ENCODE assay signal across 23 cellular contexts in the genomic region with DNA sequence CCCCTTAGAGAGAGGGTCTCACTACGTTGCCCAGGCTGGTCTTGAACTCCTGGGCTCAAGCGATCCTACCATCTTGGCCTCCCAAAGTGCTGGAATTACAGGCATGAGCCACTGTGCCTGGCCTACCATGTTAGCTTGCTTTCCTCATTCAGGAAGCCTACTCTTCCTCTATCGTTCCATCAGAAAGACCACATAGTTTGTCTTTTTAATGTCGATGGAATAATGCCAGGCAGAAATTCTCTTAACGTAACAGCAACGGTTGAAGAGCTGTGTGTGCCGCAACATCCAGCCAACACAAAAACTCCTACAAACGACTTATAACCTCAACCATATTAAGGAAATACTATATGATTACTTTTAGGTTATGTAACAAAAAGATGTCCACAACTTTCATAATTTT. TPM values are rescaled to one million over a fixed set of nuclear protein-coding genes. Genes with fewer than 3 reads are reported as not detected.
DNase-seq lines count a peak whose midpoint lies in the region; ATAC-seq, FAIRE-seq and TF ChIP-seq lines count a peak whose summit lies in the region.
"Had no signal": no experiment of that assay in that cellular context is flagged by ENCODE, and none has a peak within 500 bp of the region (broad histone marks: within the 10 kb centered on the region; RNA-seq: fewer than 3 reads in every experiment).

No MANE protein-coding gene starts in this region.

- H2AFZ ChIP-seq in HepG2 (ENCODE audit: low read length) = no peak overlapping the region

- H3K36me3 Mint-ChIP-seq in WTC11 (peaks cover 5% of the 10 kb centered on the region), memory B cell (peaks cover 26% of the 10 kb centered on the region)
- peaks cover 50% of the 10 kb centered on the region for H3K36me3 Mint-ChIP-seq in T-helper 2 cell treated with Interferon-gamma antibody and Interleukin-4, amounts not matched to agents 5 μg/mL and 100 μg/mL, for 36 hours (ENCODE audit: low read depth)

- H3K9me3 ChIP-seq in HepG2 (ENCODE audit: low read length) = no peaks in the 10 kb centered on the region
- H3K9me3 ChIP-seq in right lobe of liver = no peaks in the 10 kb centered on the region
- no peaks in the 10 kb centered on the region for H3K9me3 ChIP-seq in subcutaneous abdominal adipose tissue (ENCODE audit: control insufficient read depth in 5 of 5, low read length in 5 of 5)
- H3K9me3 ChIP-seq: BE2C; BLaER1 treated with 17β-estradiol and CSF1 and Interleukin-3, amounts not matched to agents 10 nM and 100 nM had no signal

- CTCF ChIA-PET in HepG2 (lab: Yijun Ruan, JAX; ENCODE audit: low intra/inter-chr PET ratio, low total read pairs) (no interaction called here), WTC11 (lab: Charles Lee) (no interaction called here)

- H3K9ac ChIP-seq in HepG2 (ENCODE audit: insufficient read depth, low read depth, low read length) = no peak overlapping the region
- no peak overlapping the region for H3K9ac ChIP-seq in subcutaneous abdominal adipose tissue (ENCODE audit: low read length in 5 of 5)

- H3K27me3 ChIP-seq in HepG2 (ENCODE audit: control insufficient read depth in 1 of 2, insufficient read depth in 2 of 2, low read length in 2 of 2) (no peaks in the 10 kb centered on the region), right lobe of liver (no peaks in the 10 kb centered on the region), subcutaneous abdominal adipose tissue (ENCODE audit: control insufficient read depth in 5 of 5, insufficient read depth in 4 of 5, low read length in 5 of 5) (no peaks in the 10 kb centered on the region)
- H3K27me3 ChIP-seq: BE2C; BLaER1 treated with 17β-estradiol and CSF1 and Interleukin-3, amounts not matched to agents 10 nM and 100 nM had no signal

- H3K4me2 ChIP-seq in HepG2 (ENCODE audit: low read depth, low read length) = no peak overlapping the region

- H4K20me1 ChIP-seq in HepG2 (ENCODE audit: insufficient read depth, low read length) = no peaks in the 10 kb centered on the region

- no peak overlapping the region for H3K27ac ChIP-seq in HepG2 (ENCODE audit: extremely low read length, insufficient read depth, low read length)
- no peak overlapping the region for H3K27ac ChIP-seq in right lobe of liver
- H3K27ac ChIP-seq in subcutaneous abdominal adipose tissue (ENCODE audit: low read depth, low read length) = peak overlapping the region; percentile 13

- TF ChIP-seq CTCF in HepG2 (CRISPR knock-in tag; IDR thresholded peaks at IDR 0.05) (no peak), right lobe of liver (IDR thresholded peaks at IDR 0.05) (no peak), WTC11 (IDR thresholded peaks at IDR 0.05) (no peak)

- no peaks in the 10 kb centered on the region for H3K9me3 Mint-ChIP-seq in WTC11
- no peaks in the 10 kb centered on the region for H3K9me3 Mint-ChIP-seq in memory B cell
- no peaks in the 10 kb centered on the region for H3K9me3 Mint-ChIP-seq in T-helper 2 cell treated with Interferon-gamma antibody and Interleukin-4, amounts not matched to agents 5 μg/mL and 100 μg/mL, for 36 hours
- H3K9me3 Mint-ChIP-seq: CD14-positive monocyte; CD4-positive, alpha-beta T cell; CD8-positive, alpha-beta memory T cell had no signal

- H3K27ac Mint-ChIP-seq in WTC11 = no peak overlapping the region
- peak overlapping the region; percentile 31 for H3K27ac Mint-ChIP-seq in memory B cell
- no peak overlapping the region for H3K27ac Mint-ChIP-seq in T-helper 2 cell treated with Interferon-gamma antibody and Interleukin-4, amounts not matched to agents 5 μg/mL and 100 μg/mL, for 36 hours
- H3K27ac Mint-ChIP-seq: CD4-positive, alpha-beta T cell had no signal

- POLR2A ChIA-PET in HepG2 (lab: Yijun Ruan, JAX) (interaction anchor here (1.4 kb wide), 1 partner anchor 9 kb away, joined by 3 read pairs; no protein-coding TSS in a partner anchor), WTC11 (lab: Charles Lee) (interaction anchor here (0.6 kb wide), 1 partner anchor 138 kb away, joined by 3 read pairs; no protein-coding TSS in a partner anchor)

- TF ChIP-seq RAD21 in HepG2 (CRISPR knock-in tag; IDR thresholded peaks at IDR 0.05) = no peak

- H3K4me1 ChIP-seq in HepG2 (ENCODE audit: insufficient read depth, low read length) (no peaks in the 10 kb centered on the region), right lobe of liver (no peaks in the 10 kb centered on the region), subcutaneous abdominal adipose tissue (ENCODE audit: control insufficient read depth in 5 of 5, insufficient read depth in 5 of 5, low read length in 5 of 5) (peaks cover 0 to 21% (median 8%) of the 10 kb centered on the region in 5 donors)
- H3K4me1 ChIP-seq: BE2C had no signal

- in situ Hi-C loops in HepG2 (cut with HindIII; ENCODE audit: extremely low pct_ligation_motif_present, low pct_unique_long_range_greater_than_20kb) = no loop called here

- intact Hi-C loops in HepG2 (cut with micrococcal nuclease; ENCODE audit: unreplicated experiment) = no loop called here
- intact Hi-C loops in right lobe of liver (cut with DNase I) = no loop called here

- no TSS peak for BruUV-seq in HepG2 (replicated peaks; lab: Mats Ljungman, UMichigan)

- H3K4me3 Mint-ChIP-seq in WTC11 (no peak overlapping the region), memory B cell (no peak overlapping the region)
- H3K4me3 Mint-ChIP-seq in T-helper 2 cell treated with Interferon-gamma antibody and Interleukin-4, amounts not matched to agents 5 μg/mL and 100 μg/mL, for 36 hours = no peak overlapping the region
- H3K4me3 Mint-ChIP-seq: CD14-positive monocyte; CD4-positive, alpha-beta T cell; CD8-positive, alpha-beta memory T cell had no signal

- no peak for DNase-seq in HepG2 (ENCODE audit: low spot score)
- no peak for DNase-seq in right lobe of liver
- DNase-seq in WTC11 (ENCODE audit: low spot score) = no peak
- no peak for DNase-seq in memory B cell (ENCODE audit: low spot score in 2 of 2)
- no peak for DNase-seq in T-helper 2 cell treated with Interferon-gamma antibody and Interleukin-4, amounts not matched to agents 5 μg/mL and 100 μg/mL, for 36 hours (ENCODE audit: low spot score)
- DNase-seq: AML-193; BE2C; CD4-positive, alpha-beta T cell; CD8-positive, alpha-beta memory T cell; DMS 273 treated with DMSO at 0.1 percent for 48 hours; DMS79; EL; GDM1; H7; HCEC 1CT had no signal

- no peak for TF ChIP-seq POLR2A in HepG2 (IDR thresholded peaks at IDR 0.05; ENCODE audit: insufficient read depth in 1 of 2, low read depth in 2 of 2, low read length in 2 of 2)
- TF ChIP-seq POLR2A in right lobe of liver (IDR thresholded peaks at IDR 0.05) = no peak

- no peak for FAIRE-seq in HepG2 (lab: Jason Lieb, UNC)
- FAIRE-seq: D721Med, GM12878, H1 had no signal

- H3K36me3 ChIP-seq in HepG2 (replicated peaks in 1 of 2; ENCODE audit: control insufficient read depth in 1 of 2, insufficient read depth in 2 of 2, low read length in 2 of 2) = peaks cover 2 to 33% of the 10 kb centered on the region in 2 experiments; a peak in 3 of 5 replicates
- peaks cover 0 to 16% (median 0%) of the 10 kb centered on the region in 4 donors for H3K36me3 ChIP-seq in right lobe of liver
- H3K36me3 ChIP-seq in subcutaneous abdominal adipose tissue (ENCODE audit: control insufficient read depth in 5 of 5, insufficient read depth in 5 of 5, low read length in 5 of 5) = peaks cover 12 to 64% (median 51%) of the 10 kb centered on the region in 5 donors

- TF ChIP-seq EP300 in HepG2 (IDR thresholded peaks at IDR 0.05; ENCODE audit: low read depth in 2 of 2, low read length in 2 of 2) (no peak), HepG2 (CRISPR knock-in tag; IDR thresholded peaks at IDR 0.05; ENCODE audit: borderline replicate concordance) (no peak)

- ATAC-seq in HepG2 = no peak
- no peak for ATAC-seq in right lobe of liver
- ATAC-seq in WTC11 = no peak
- ATAC-seq in memory B cell (ENCODE audit: low read depth) = no peak
- ATAC-seq in HG02763 (IDR thresholded peaks at IDR 0.05; ENCODE audit: unreplicated experiment) = no peak
- ATAC-seq in GM21526 (IDR thresholded peaks at IDR 0.05; ENCODE audit: low FRiP score, unreplicated experiment) = no peak
- ATAC-seq: GM12878 had no signal

- H3K79me2 ChIP-seq in HepG2 (ENCODE audit: insufficient read depth, low read length) = peaks cover 9% of the 10 kb centered on the region

- no peaks in the 10 kb centered on the region for H3K4me1 Mint-ChIP-seq in WTC11
- H3K4me1 Mint-ChIP-seq in memory B cell = peaks cover 5% of the 10 kb centered on the region
- peaks cover 8% of the 10 kb centered on the region for H3K4me1 Mint-ChIP-seq in T-helper 2 cell treated with Interferon-gamma antibody and Interleukin-4, amounts not matched to agents 5 μg/mL and 100 μg/mL, for 36 hours (ENCODE audit: low read depth)

- 94% methylated on average over 8 of the region's 8 CpGs for WGBS in HepG2 (ENCODE audit: low lambda C conversion rate)
- WGBS in right lobe of liver (ENCODE audit: insufficient coverage, low coverage, low lambda C conversion rate, missing lambda C conversion rate) = 94% methylated on average over 8 of the region's 8 CpGs

- no peaks in the 10 kb centered on the region for H3K27me3 Mint-ChIP-seq in WTC11 (ENCODE audit: low read depth)
- no peaks in the 10 kb centered on the region for H3K27me3 Mint-ChIP-seq in memory B cell
- no peaks in the 10 kb centered on the region for H3K27me3 Mint-ChIP-seq in T-helper 2 cell treated with Interferon-gamma antibody and Interleukin-4, amounts not matched to agents 5 μg/mL and 100 μg/mL, for 36 hours (ENCODE audit: low read depth)
- H3K27me3 Mint-ChIP-seq: CD4-positive, alpha-beta T cell; CD8-positive, alpha-beta memory T cell had no signal

- H3K4me3 ChIP-seq in HepG2 (replicated peaks in 1 of 3; ENCODE audit: insufficient read depth in 1 of 3, low read depth in 2 of 3, low read length in 3 of 3) (no peak overlapping the region), right lobe of liver (no peak overlapping the region), subcutaneous abdominal adipose tissue (ENCODE audit: low read depth in 1 of 5, low read length in 5 of 5) (no peak overlapping the region)
- H3K4me3 ChIP-seq: BLaER1 treated with 17β-estradiol and CSF1 and Interleukin-3, amounts not matched to agents 10 nM and 100 nM; GM12878 had no signal

RNA-seq across cellular contexts. Expression of a gene that starts 10.6 kb away (rescaled TPM):
- 108 and 125 TPM in 2 replicates for total RNA-seq in HepG2 (2016; rRNA removed; fragmentation: Illumina TruSeq; extraction: Trizol)
- total RNA-seq in HepG2 (2016; cell fraction: cytosol; rRNA removed; fragmentation: Illumina TruSeq; extraction: Trizol; ENCODE audit: low read depth) = 430 and 468 TPM in 2 replicates
- 111 and 112 TPM in 2 replicates for total RNA-seq in HepG2 (2016; cell fraction: insoluble cytoplasmic fraction; rRNA removed; fragmentation: Illumina TruSeq; extraction: Trizol)
- 377 and 404 TPM in 2 replicates for total RNA-seq in HepG2 (2016; cell fraction: membrane; rRNA removed; fragmentation: Illumina TruSeq; extraction: Trizol)
- total RNA-seq in HepG2 (2016; cell fraction: nucleus; rRNA removed; fragmentation: Illumina TruSeq; extraction: Trizol) = 50.0 and 51.9 TPM in 2 replicates
- polyA plus RNA-seq in HepG2 (2011; rRNA removed) = 83.6 and 106 TPM in 2 replicates
- polyA plus RNA-seq in HepG2 (2011; cell fraction: cytosol; rRNA removed) = 45.2 and 54.1 TPM in 2 replicates
- polyA plus RNA-seq in HepG2 (2011; cell fraction: nucleus; rRNA removed) = 41.6 and 57.5 TPM in 2 replicates
- polyA plus RNA-seq in HepG2 (2012) = 89.6 and 111 TPM in 2 replicates
- polyA plus RNA-seq in HepG2 (2016; cell fraction: cytosol; fragmentation: Illumina TruSeq; extraction: Trizol; ENCODE audit: low read depth) = 797 and 956 TPM in 2 replicates
- polyA plus RNA-seq in HepG2 (2016; cell fraction: insoluble cytoplasmic fraction; fragmentation: Illumina TruSeq; extraction: Trizol; ENCODE audit: low read depth) = 170 and 179 TPM in 2 replicates
- 570 and 618 TPM in 2 replicates for polyA plus RNA-seq in HepG2 (2016; cell fraction: membrane; fragmentation: Illumina TruSeq; extraction: Trizol; ENCODE audit: low read depth)
- polyA plus RNA-seq in HepG2 (2016; cell fraction: nucleus; fragmentation: Illumina TruSeq; extraction: Trizol; ENCODE audit: insufficient read depth, low read depth) = 135 and 136 TPM in 2 replicates
- polyA minus RNA-seq in HepG2 (2011; rRNA and poly(A)+ RNA removed; ENCODE audit: low replicate concordance) = 13.3 and 35.9 TPM in 2 replicates
- polyA minus RNA-seq in HepG2 (2011; cell fraction: cytosol; rRNA and poly(A)+ RNA removed) = 17.3 and 20.8 TPM in 2 replicates
- polyA minus RNA-seq in HepG2 (2011; cell fraction: nucleus; rRNA and poly(A)+ RNA removed) = 21.0 and 23.9 TPM in 2 replicates
- 10 to 100 TPM in 5 of 6 experiments, 1 to 10 TPM in 1; 9.6 to 28.5 (median 20.8) TPM for total RNA-seq in right lobe of liver
- total RNA-seq in WTC11 (2021) = 32.7 to 44.0 TPM (median 33.8 TPM) in 3 replicates

RNA-seq across cellular contexts. Expression of a gene that starts 10.7 kb away (rescaled TPM):
- total RNA-seq in HepG2 (2016; rRNA removed; fragmentation: Illumina TruSeq; extraction: Trizol) (93.0 and 128 TPM in 2 replicates), right lobe of liver (10 to 100 TPM; 10.6 to 21.2 (median 11.7) TPM), WTC11 (2021) (83.7 to 88.4 TPM (median 84.2 TPM) in 3 replicates)
- 24.5 and 26.5 TPM in 2 replicates for total RNA-seq in HepG2 (2016; cell fraction: cytosol; rRNA removed; fragmentation: Illumina TruSeq; extraction: Trizol; ENCODE audit: low read depth)
- 91.7 and 127 TPM in 2 replicates for total RNA-seq in HepG2 (2016; cell fraction: insoluble cytoplasmic fraction; rRNA removed; fragmentation: Illumina TruSeq; extraction: Trizol)
- 45.4 and 49.2 TPM in 2 replicates for total RNA-seq in HepG2 (2016; cell fraction: membrane; rRNA removed; fragmentation: Illumina TruSeq; extraction: Trizol)
- total RNA-seq in HepG2 (2016; cell fraction: nucleus; rRNA removed; fragmentation: Illumina TruSeq; extraction: Trizol) = 50.4 and 54.8 TPM in 2 replicates
- 15.5 and 19.8 TPM in 2 replicates for polyA plus RNA-seq in HepG2 (2011; rRNA removed)
- polyA plus RNA-seq in HepG2 (2011; cell fraction: cytosol; rRNA removed) = 10.9 and 15.9 TPM in 2 replicates
- 36.6 and 50.3 TPM in 2 replicates for polyA plus RNA-seq in HepG2 (2011; cell fraction: nucleus; rRNA removed)
- polyA plus RNA-seq in HepG2 (2012) = 39.8 and 75.3 TPM in 2 replicates
- 14.0 and 15.0 TPM in 2 replicates for polyA plus RNA-seq in HepG2 (2016; cell fraction: cytosol; fragmentation: Illumina TruSeq; extraction: Trizol; ENCODE audit: low read depth)
- 101 and 102 TPM in 2 replicates for polyA plus RNA-seq in HepG2 (2016; cell fraction: insoluble cytoplasmic fraction; fragmentation: Illumina TruSeq; extraction: Trizol; ENCODE audit: low read depth)
- 26.2 and 28.6 TPM in 2 replicates for polyA plus RNA-seq in HepG2 (2016; cell fraction: membrane; fragmentation: Illumina TruSeq; extraction: Trizol; ENCODE audit: low read depth)
- 54.3 and 60.5 TPM in 2 replicates for polyA plus RNA-seq in HepG2 (2016; cell fraction: nucleus; fragmentation: Illumina TruSeq; extraction: Trizol; ENCODE audit: insufficient read depth, low read depth)
- 13.4 and 22.8 TPM in 2 replicates for polyA minus RNA-seq in HepG2 (2011; rRNA and poly(A)+ RNA removed; ENCODE audit: low replicate concordance)
- 24.7 and 28.4 TPM in 2 replicates for polyA minus RNA-seq in HepG2 (2011; cell fraction: cytosol; rRNA and poly(A)+ RNA removed)
- polyA minus RNA-seq in HepG2 (2011; cell fraction: nucleus; rRNA and poly(A)+ RNA removed) = 43.6 and 53.1 TPM in 2 replicates
